8 cellular contexts compared by ENCODE assay signal in genomic region chr1:42456010-42456753, GRCh38. TPM values are rescaled to one million over a fixed set of nuclear protein-coding genes. Genes with fewer than 3 reads are reported as not detected.
A peak's percentile ranks its signal among the peaks of the same experiment; 100 is the strongest.
DNase-seq lines count a peak whose midpoint lies in the region; ATAC-seq and TF ChIP-seq lines count a peak whose summit lies in the region.

PPCS (plus strand) TSS chr1:42456543; CDS start chr1:42456566, 23 bp downstream.
A gene with protein sequence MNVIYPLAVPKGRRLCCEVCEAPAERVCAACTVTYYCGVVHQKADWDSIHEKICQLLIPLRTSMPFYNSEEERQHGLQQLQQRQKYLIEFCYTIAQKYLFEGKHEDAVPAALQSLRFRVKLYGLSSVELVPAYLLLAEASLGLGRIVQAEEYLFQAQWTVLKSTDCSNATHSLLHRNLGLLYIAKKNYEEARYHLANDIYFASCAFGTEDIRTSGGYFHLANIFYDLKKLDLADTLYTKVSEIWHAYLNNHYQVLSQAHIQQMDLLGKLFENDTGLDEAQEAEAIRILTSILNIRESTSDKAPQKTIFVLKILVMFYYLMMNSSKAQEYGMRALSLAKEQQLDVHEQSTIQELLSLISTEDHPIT (minus strand): TSS chr1:42456022. CDS start chr1:42455997, 25 bp downstream.

- in situ Hi-C loops in HAP-1 (cut with MboI; ENCODE audit: low sequenced_read_pairs) (no loop called here), SK-MEL-5 (cut with HindIII; ENCODE audit: low pct_unique_long_range_greater_than_20kb, low sequenced_read_pairs) (no loop called here)

- H3K9me3 ChIP-seq in HAP-1, result no peaks in the 10 kb centered on the region
- H3K9me3 ChIP-seq in MM.1S (replicated peaks; ENCODE audit: insufficient read depth, low read length), result no peaks in the 10 kb centered on the region
- H3K9me3 ChIP-seq in osteoblast (ENCODE audit: low read depth, low read length), result no peaks in the 10 kb centered on the region
- H3K9me3 ChIP-seq in thoracic aorta, result no peaks in the 10 kb centered on the region

- peak; percentile 69 for DNase-seq in GM04503 (ENCODE audit: low read depth)
- peak; percentile 63 to 87 for DNase-seq in HAP-1 (ENCODE audit: low spot score in 2 of 2)
- peak; percentile 92 for DNase-seq in MM.1S
- DNase-seq in SK-MEL-5 (ENCODE audit: low read depth, low spot score), result peak; percentile 83
- DNase-seq in activated naive CD4-positive, alpha-beta T cell treated with anti-CD3 and anti-CD28 coated beads, Interleukin-2, amount 50 U/mL, for 16 hours, result peak; percentile 95
- peak; percentile 83 for DNase-seq in glomerular visceral epithelial cell (ENCODE audit: extremely low spot score)
- peak; percentile 95 for DNase-seq in osteoblast (ENCODE audit: insufficient read length, low spot score, missing footprints)
- DNase-seq in thoracic aorta (ENCODE audit: low spot score), result peak; percentile 66

- H2AFZ ChIP-seq in MM.1S (ENCODE audit: low read length) (peak within 1 kb of the TSS; percentile 100), osteoblast (ENCODE audit: low read length) (peak within 1 kb of the TSS; percentile 97)

- H3K27ac ChIP-seq in MM.1S (ENCODE audit: low read length) (peak within 1 kb of the TSS; percentile 84), osteoblast (ENCODE audit: low read depth, low read length) (peak within 1 kb of the TSS; percentile 72), thoracic aorta (peak within 1 kb of the TSS; percentile 87 to 88)

- H3F3A ChIP-seq in MM.1S (ENCODE audit: insufficient read depth, low read length), result peaks cover 11% of the 10 kb centered on the region; the same call in 1 of the 2 replicates

- H3K4me3 ChIP-seq in HAP-1 (peak within 1 kb of the TSS; percentile 71), MM.1S (ENCODE audit: low read length) (peak within 1 kb of the TSS; percentile 89), osteoblast (ENCODE audit: insufficient read depth, low read length) (peak within 1 kb of the TSS; percentile 78), thoracic aorta (peak within 1 kb of the TSS; percentile 93)

- H3K9me2 ChIP-seq in MM.1S (replicated peaks; ENCODE audit: insufficient read depth, low read length), result no peaks in the 10 kb centered on the region

- H3K4me2 ChIP-seq in MM.1S (ENCODE audit: low read depth, low read length) (peak within 1 kb of the TSS; percentile 99), osteoblast (ENCODE audit: insufficient read depth, low read length) (peak within 1 kb of the TSS; percentile 95)

- H3K9ac ChIP-seq in MM.1S (ENCODE audit: low read length), result peak within 1 kb of the TSS; percentile 95

- no peak for TF ChIP-seq CTCF in MM.1S (IDR thresholded peaks at IDR 0.05; ENCODE audit: low read length)
- no peak for TF ChIP-seq CTCF in osteoblast (IDR thresholded peaks at IDR 0.05; ENCODE audit: extremely low read depth, low read depth, low read length)
- no peak for TF ChIP-seq CTCF in thoracic aorta (IDR thresholded peaks at IDR 0.05)

- H3K4me1 ChIP-seq in HAP-1 (peaks cover 16% of the 10 kb centered on the region; the same call in 1 of the 2 replicates), MM.1S (ENCODE audit: low read length) (peaks cover 9% of the 10 kb centered on the region), osteoblast (ENCODE audit: insufficient read depth, low read length) (peaks cover 8% of the 10 kb centered on the region), thoracic aorta (ENCODE audit: control insufficient read depth in 1 of 2, low read depth in 2 of 2) (peaks cover 6 to 9% of the 10 kb centered on the region in 2 donors)

- H3K79me2 ChIP-seq in MM.1S (ENCODE audit: low read length), result peaks cover 16% of the 10 kb centered on the region
- peaks cover 12% of the 10 kb centered on the region for H3K79me2 ChIP-seq in osteoblast (ENCODE audit: insufficient read depth, low read length)

- H3K36me3 ChIP-seq in HAP-1 (replicated peaks) (peaks cover 17% of the 10 kb centered on the region), MM.1S (replicated peaks; ENCODE audit: insufficient read depth, low read length) (no peaks in the 10 kb centered on the region), osteoblast (ENCODE audit: insufficient read depth, low read length) (peaks cover 11% of the 10 kb centered on the region), thoracic aorta (peaks cover 5% of the 10 kb centered on the region)

- H4K20me1 ChIP-seq in MM.1S (ENCODE audit: insufficient read depth, low read length), result no peaks in the 10 kb centered on the region
- H4K20me1 ChIP-seq in osteoblast (ENCODE audit: insufficient read depth, low read length), result no peaks in the 10 kb centered on the region

- ATAC-seq in thoracic aorta (ENCODE audit: insufficient number of reproducible peaks, low FRiP score, low read depth), result peak; percentile 83

- H3K27me3 ChIP-seq in HAP-1 (ENCODE audit: low read depth) (peaks cover 15% of the 10 kb centered on the region), MM.1S (replicated peaks; ENCODE audit: insufficient read depth, low read length) (no peaks in the 10 kb centered on the region), osteoblast (ENCODE audit: insufficient read depth, low read length) (no peaks in the 10 kb centered on the region), thoracic aorta (replicated peaks; ENCODE audit: insufficient read depth) (no peaks in the 10 kb centered on the region)

RNA-seq across cellular contexts. Expression of gene PPCS, which starts in this region (rescaled TPM):
- total RNA-seq in SK-MEL-5 (2014; rRNA removed; shearing (Covaris generic)), result 48.6 and 72.3 TPM in 2 replicates
- 106 and 121 TPM in 2 replicates for polyA plus RNA-seq in SK-MEL-5 (2015; cell fraction: cytosol; rRNA removed)
- 65.9 and 70.3 TPM in 2 replicates for polyA plus RNA-seq in SK-MEL-5 (2015; cell fraction: nucleus; rRNA removed)
- total RNA-seq in osteoblast (64.4 and 72.2 TPM in 2 replicates), thoracic aorta (10 to 100 TPM; 46.0 to 53.3 TPM)

RNA-seq across cellular contexts. Expression of the second gene that starts in this region (rescaled TPM):
- total RNA-seq in SK-MEL-5 (2014; rRNA removed; shearing (Covaris generic)), result 0.29 and 1.3 TPM in 2 replicates
- polyA plus RNA-seq in SK-MEL-5 (2015; cell fraction: cytosol; rRNA removed), result 0.18 and 0.46 TPM in 2 replicates
- 0.49 and 0.99 TPM in 2 replicates for polyA plus RNA-seq in SK-MEL-5 (2015; cell fraction: nucleus; rRNA removed)
- total RNA-seq in osteoblast (0.88 and 3.3 TPM in 2 replicates), thoracic aorta (1 to 10 TPM in 1 of 2 donors, not detected in 1; 1.9 TPM)

Comparison
In these comparisons a context has a peak if more than half of its experiments do, and no peak if none do; other contexts are left out.
1. Peak in every context shown above with its lines: DNase-seq, ATAC-seq, H3K4me3 ChIP-seq and H3K27ac ChIP-seq.